ENCODE assay signal across 13 cellular contexts in genomic region chr4:151173751-151174325, GRCh38.
A peak's percentile ranks its signal among the peaks of the same experiment; 100 is the strongest.
DNase-seq lines count a peak whose midpoint lies in the region; ATAC-seq and TF ChIP-seq lines count a peak whose summit lies in the region.
"Had no signal": no experiment of that assay in that cellular context is flagged by ENCODE, and none has a peak within 500 bp of the region (broad histone marks: within the 10 kb centered on the region; RNA-seq: fewer than 3 reads in every experiment).

No MANE protein-coding gene starts in this region.

- no TSS peak for BruUV-seq in Caco-2 (replicated peaks; lab: Mats Ljungman, UMichigan)

- intact Hi-C loops in testis (cut with DNase I; ENCODE audit: low total_unique reads), result no loop called here
- intact Hi-C loops in Caco-2 (cut with micrococcal nuclease; ENCODE audit: unreplicated experiment), result no loop called here

- peak; percentile 13 for DNase-seq in astrocyte of the hippocampus (ENCODE audit: low read depth, low spot score)
- DNase-seq in fibroblast of pulmonary artery (ENCODE audit: low read depth), result peak; percentile 81
- DNase-seq in lung (ENCODE audit: low spot score), result peak; percentile 36
- peak; percentile 72 for DNase-seq in testis
- no peak for DNase-seq in Caco-2
- DNase-seq in activated CD4-positive, alpha-beta T cell treated with anti-CD3 and anti-CD28 coated beads for 48 hours, result no peak
- no peak for DNase-seq in NCI-H146 (lab: John Stamatoyannopoulos, UW)
- DNase-seq: activated CD4-positive, alpha-beta memory T cell treated with anti-CD3 and anti-CD28 coated beads, Interleukin-2, amount 10 ng/mL, durations not matched to agents 7 days and 5 days; H7; NCI-H2081 treated with DMSO at 0.1 percent for 48 hours; NCI-H526; stimulated activated naive CD4-positive, alpha-beta T cell treated with Interleukin-2 at 50 U/mL for 16 hours had no signal

- no peaks in the 10 kb centered on the region for H3K27me3 Mint-ChIP-seq in Caco-2 (ENCODE audit: insufficient read depth, unreplicated experiment)

- H3K27ac ChIP-seq in lung (ENCODE audit: low read depth in 1 of 2, low read length in 1 of 2) (no peak overlapping the region), testis (no peak overlapping the region)

- CTCF ChIA-PET in Caco-2 (lab: Charles Lee), result no interaction called here

- no peaks in the 10 kb centered on the region for H3K9me3 ChIP-seq in lung (ENCODE audit: control insufficient read depth in 2 of 2, insufficient read depth in 1 of 2, low read length in 1 of 2)
- H3K9me3 ChIP-seq in testis, result no peaks in the 10 kb centered on the region
- H3K9me3 ChIP-seq in Caco-2, result no peaks in the 10 kb centered on the region

- peaks cover 37% of the 10 kb centered on the region for H3K36me3 Mint-ChIP-seq in Caco-2 (ENCODE audit: insufficient read depth, unreplicated experiment)

- POLR2A ChIA-PET in Caco-2 (lab: Charles Lee), result no interaction called here

- H3K9me3 Mint-ChIP-seq in Caco-2 (ENCODE audit: unreplicated experiment), result no peaks in the 10 kb centered on the region
- H3K9me3 Mint-ChIP-seq: activated CD4-positive, alpha-beta memory T cell treated with anti-CD3 and anti-CD28 coated beads, Interleukin-2, amount 10 ng/mL, durations not matched to agents 7 days and 5 days had no signal

- peaks cover 8% of the 10 kb centered on the region for H3K4me1 Mint-ChIP-seq in Caco-2 (ENCODE audit: low read depth, unreplicated experiment)
- H3K4me1 Mint-ChIP-seq: activated CD4-positive, alpha-beta memory T cell treated with anti-CD3 and anti-CD28 coated beads, Interleukin-2, amount 10 ng/mL, durations not matched to agents 7 days and 5 days had no signal

- ATAC-seq in lung (ENCODE audit: insufficient read depth, low FRiP score), result no peak
- no peak for ATAC-seq in HG03097 (IDR thresholded peaks at IDR 0.05; ENCODE audit: low FRiP score, unreplicated experiment)

- H3K4me3 Mint-ChIP-seq in Caco-2 (ENCODE audit: unreplicated experiment), result no peak overlapping the region
- H3K4me3 Mint-ChIP-seq: activated CD4-positive, alpha-beta memory T cell treated with anti-CD3 and anti-CD28 coated beads, Interleukin-2, amount 10 ng/mL, durations not matched to agents 7 days and 5 days had no signal

- H3K36me3 ChIP-seq in lung (ENCODE audit: control insufficient read depth in 2 of 2, insufficient read depth in 2 of 2, low read length in 2 of 2) (peaks cover 10 to 13% of the 10 kb centered on the region in 2 donors), testis (ENCODE audit: low read depth, missing control alignments) (no peaks in the 10 kb centered on the region), Caco-2 (ENCODE audit: control insufficient read depth, insufficient read depth, low read length) (no peaks in the 10 kb centered on the region; the same call in 1 of the 2 replicates)

- TF ChIP-seq POLR2A in testis (IDR thresholded peaks at IDR 0.05), result no peak

- peaks cover 2 to 3% of the 10 kb centered on the region in 2 donors for H3K4me1 ChIP-seq in lung (ENCODE audit: control insufficient read depth in 2 of 2, insufficient read depth in 2 of 2, low read length in 2 of 2)
- peaks cover 15% of the 10 kb centered on the region for H3K4me1 ChIP-seq in testis
- H3K4me1 ChIP-seq in Caco-2, result no peaks in the 10 kb centered on the region; the same call in 1 of the 2 replicates

- H3K27me3 ChIP-seq in lung (ENCODE audit: control insufficient read depth, insufficient read depth) (no peaks in the 10 kb centered on the region), testis (no peaks in the 10 kb centered on the region), Caco-2 (replicated peaks; ENCODE audit: control insufficient read depth, insufficient read depth, low read length) (no peaks in the 10 kb centered on the region)

- TF ChIP-seq CTCF in fibroblast of pulmonary artery (IDR thresholded peaks at IDR 0.05; ENCODE audit: low read length, missing control alignments), result no peak
- no peak for TF ChIP-seq CTCF in lung (IDR thresholded peaks at IDR 0.05; ENCODE audit: control extremely low read depth, extremely low read depth)
- TF ChIP-seq CTCF in testis (IDR thresholded peaks at IDR 0.05), result no peak
- TF ChIP-seq CTCF in Caco-2 (IDR thresholded peaks at IDR 0.05; ENCODE audit: insufficient read depth in 1 of 2, low read depth in 1 of 2, low read length in 1 of 2, severe bottlenecking in 1 of 2, unreplicated experiment in 1 of 2), result no peak

- no peak overlapping the region for H3K27ac Mint-ChIP-seq in Caco-2 (ENCODE audit: unreplicated experiment)
- H3K27ac Mint-ChIP-seq: activated CD4-positive, alpha-beta memory T cell treated with anti-CD3 and anti-CD28 coated beads, Interleukin-2, amount 10 ng/mL, durations not matched to agents 7 days and 5 days had no signal

- H3K4me3 ChIP-seq in fibroblast of pulmonary artery (replicated peaks; ENCODE audit: low read depth, low read length), result no peak overlapping the region
- H3K4me3 ChIP-seq in lung, result no peak overlapping the region
- H3K4me3 ChIP-seq in testis, result no peak overlapping the region
- H3K4me3 ChIP-seq in Caco-2 (ENCODE audit: low read depth, low read length), result no peak overlapping the region

- 36 to 62% methylated on average over 3 of the region's 3 CpGs for WGBS in lung, 2 donors
- 22 to 24% methylated on average over 3 of the region's 3 CpGs for WGBS in testis, 2 donors

Comparison
In these comparisons a context has a peak if more than half of its experiments do, and no peak if none do; other contexts are left out.
1. DNase-seq: peak in astrocyte of the hippocampus (single experiment), fibroblast of pulmonary artery (single experiment), lung (single experiment) and testis (single experiment); none in Caco-2 (0 of 2), activated CD4-positive, alpha-beta T cell treated with anti-CD3 and anti-CD28 coated beads for 48 hours (single experiment) and NCI-H146 (single experiment).